Comparison of ENCODE assay signal across 15 cellular contexts in the genomic region with DNA sequence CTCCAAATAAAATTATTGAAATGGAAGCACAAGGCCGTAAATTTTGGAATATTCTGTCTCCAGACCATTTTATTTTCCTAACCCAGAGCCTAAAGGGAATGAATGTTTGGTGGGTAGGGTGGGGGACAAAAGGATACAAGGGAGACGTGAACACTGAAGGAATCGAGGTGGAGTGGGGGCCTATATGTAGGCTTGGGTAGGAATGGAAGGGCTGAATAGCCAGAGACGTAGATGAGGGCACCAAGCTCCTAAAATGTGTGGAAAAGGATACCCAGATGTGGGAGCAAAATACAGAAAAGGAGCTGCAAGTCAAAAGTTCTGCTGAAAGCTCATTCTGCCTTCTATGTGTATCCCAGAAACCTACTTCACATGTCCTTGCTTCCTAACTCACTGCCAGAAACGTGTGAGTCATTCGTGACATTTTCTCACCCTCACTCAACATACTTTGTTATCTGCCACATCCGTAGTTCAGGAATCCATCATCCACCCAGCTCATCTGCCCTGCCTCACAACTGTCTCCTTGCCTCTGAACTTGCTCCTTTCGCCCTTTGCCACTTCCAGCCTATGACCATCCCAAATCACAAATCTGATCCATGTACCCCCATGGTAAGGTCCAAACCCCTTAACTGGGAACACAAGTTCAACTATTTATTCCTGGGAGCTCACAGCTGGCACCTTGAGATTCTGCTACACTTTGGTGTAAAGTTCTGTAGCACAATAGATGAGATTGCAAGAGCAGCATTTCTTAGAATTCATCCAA.
DNase-seq lines count a peak whose midpoint lies in the region; ATAC-seq and TF ChIP-seq lines count a peak whose summit lies in the region.
"Had no signal": no experiment of that assay in that cellular context is flagged by ENCODE, and none has a peak within 500 bp of the region (broad histone marks: within the 10 kb centered on the region; RNA-seq: fewer than 3 reads in every experiment).

No MANE protein-coding gene starts in this region.

- no peak overlapping the region for H3K4ac ChIP-seq in mesendoderm (ENCODE audit: low read depth, low read length)

- H2AK5ac ChIP-seq in mesendoderm (ENCODE audit: low read length): no peak overlapping the region

- H3K79me2 ChIP-seq in mesendoderm (ENCODE audit: control insufficient read depth, insufficient read depth, low read length): no peaks in the 10 kb centered on the region

- H2BK120ac ChIP-seq in mesendoderm (ENCODE audit: low read depth, low read length): no peak overlapping the region

- DNase-seq in AG08396 (ENCODE audit: low spot score) (peak; percentile 45), LHCN-M2 (ENCODE audit: low read depth) (peak; percentile 95), epithelial cell of esophagus (ENCODE audit: low read depth) (peak; percentile 85), mesendoderm (peak; percentile 93), progenitor cell of endocrine pancreas (ENCODE audit: low spot score, unreplicated experiment) (no peak), DMS79 treated with DMSO at 0.1 percent for 48 hours (lab: John Stamatoyannopoulos, UW) (no peak)
- DNase-seq in stimulated activated naive CD8-positive, alpha-beta T cell treated with anti-CD3 and anti-CD28 coated beads, Interleukin-15, Interleukin-2, amounts not matched to agents 100 U/mL and 50 U/mL, for 24 hours: no peak
- DNase-seq: CD8-positive, alpha-beta T cell; effector CD4-positive, alpha-beta T cell; NCI-H1436 treated with DMSO at 0.1 percent for 48 hours; OCI-M1; stimulated activated CD4-positive, alpha-beta T cell treated with anti-CD3 and anti-CD28 coated beads, Interleukin-12 subunit alpha, Interleukin-12 subunit beta, amount 100 ng/mL, for 4 hours had no signal

- TF ChIP-seq CTCF in epithelial cell of esophagus (IDR thresholded peaks at IDR 0.05; ENCODE audit: insufficient read depth, low read depth, low read length, missing control alignments) (no peak), progenitor cell of endocrine pancreas (IDR thresholded peaks at IDR 0.05; ENCODE audit: unreplicated experiment) (no peak)

- no peak overlapping the region for H3K18ac ChIP-seq in mesendoderm (ENCODE audit: low read length)

- WGBS in mesendoderm (ENCODE audit: extremely low coverage, insufficient coverage, low lambda C conversion rate): no CpG with 5 or more reads among the region's 8 CpGs

- no peak overlapping the region for H3K4me3 Mint-ChIP-seq in progenitor cell of endocrine pancreas (ENCODE audit: low read depth)
- H3K4me3 Mint-ChIP-seq: CD8-positive, alpha-beta T cell; stimulated activated effector memory CD8-positive, alpha-beta T cell treated with anti-CD3 and anti-CD28 coated beads, Interleukin-12 subunit alpha, Interleukin-12 subunit beta, amount 100 ng/mL, for 72 hours; WTC11 had no signal

- H3K56ac ChIP-seq in mesendoderm (ENCODE audit: low read length): peak overlapping the region; percentile 58

- no peak overlapping the region for H4K8ac ChIP-seq in mesendoderm (ENCODE audit: low read depth, low read length)

- no peaks in the 10 kb centered on the region for H3K36me3 Mint-ChIP-seq in progenitor cell of endocrine pancreas (ENCODE audit: insufficient read depth)
- H3K36me3 Mint-ChIP-seq: stimulated activated effector memory CD8-positive, alpha-beta T cell treated with anti-CD3 and anti-CD28 coated beads, Interleukin-12 subunit alpha, Interleukin-12 subunit beta, amount 100 ng/mL, for 72 hours had no signal

- no peaks in the 10 kb centered on the region for H3K9me3 Mint-ChIP-seq in progenitor cell of endocrine pancreas (ENCODE audit: low read depth)
- H3K9me3 Mint-ChIP-seq: CD8-positive, alpha-beta T cell; stimulated activated effector memory CD8-positive, alpha-beta T cell treated with anti-CD3 and anti-CD28 coated beads, Interleukin-12 subunit alpha, Interleukin-12 subunit beta, amount 100 ng/mL, for 72 hours had no signal

- H3K27me3 Mint-ChIP-seq in progenitor cell of endocrine pancreas: no peaks in the 10 kb centered on the region

- no peaks in the 10 kb centered on the region for H3K27me3 ChIP-seq in mesendoderm (ENCODE audit: insufficient read depth, low read length, poor library complexity)

- H2BK15ac ChIP-seq in mesendoderm (replicated peaks; ENCODE audit: low read depth): no peak overlapping the region

- no peak overlapping the region for H4K5ac ChIP-seq in mesendoderm (ENCODE audit: low read length)

- H3K23ac ChIP-seq in mesendoderm (ENCODE audit: low read length): no peak overlapping the region

- H3K4me2 ChIP-seq in mesendoderm (ENCODE audit: low read length): no peak overlapping the region

- no peak overlapping the region for H3K9ac ChIP-seq in mesendoderm (ENCODE audit: low read length)

- no peaks in the 10 kb centered on the region for H3K36me3 ChIP-seq in mesendoderm (ENCODE audit: control insufficient read depth, insufficient read depth, low read length)

- H3K27ac Mint-ChIP-seq in progenitor cell of endocrine pancreas: no peak overlapping the region
- H3K27ac Mint-ChIP-seq: CD8-positive, alpha-beta T cell; stimulated activated effector memory CD8-positive, alpha-beta T cell treated with anti-CD3 and anti-CD28 coated beads, Interleukin-12 subunit alpha, Interleukin-12 subunit beta, amount 100 ng/mL, for 72 hours; WTC11 had no signal

- H3K79me1 ChIP-seq in mesendoderm (ENCODE audit: low read length): no peaks in the 10 kb centered on the region

- H3K4me1 Mint-ChIP-seq in progenitor cell of endocrine pancreas (ENCODE audit: low read depth): no peaks in the 10 kb centered on the region
- H3K4me1 Mint-ChIP-seq: stimulated activated effector memory CD8-positive, alpha-beta T cell treated with anti-CD3 and anti-CD28 coated beads, Interleukin-12 subunit alpha, Interleukin-12 subunit beta, amount 100 ng/mL, for 72 hours had no signal

- H3K27ac ChIP-seq in mesendoderm (ENCODE audit: low read depth, low read length): peak overlapping the region; percentile 81

- no peak for ATAC-seq in GM21529 (IDR thresholded peaks at IDR 0.05; ENCODE audit: unreplicated experiment)
- no peak for ATAC-seq in stimulated activated naive CD8-positive, alpha-beta T cell treated with anti-CD3 and anti-CD28 coated beads, Interleukin-15, Interleukin-2, amounts not matched to agents 100 U/mL and 50 U/mL, for 24 hours
- ATAC-seq: CD8-positive, alpha-beta T cell; stimulated activated effector memory CD8-positive, alpha-beta T cell treated with anti-CD3 and anti-CD28 coated beads, Interleukin-12 subunit alpha, Interleukin-12 subunit beta, amount 100 ng/mL, for 72 hours; WTC11 had no signal

- H3K4me1 ChIP-seq in mesendoderm (ENCODE audit: control insufficient read depth, low read depth, low read length): peaks cover 6% of the 10 kb centered on the region

- H3K4me3 ChIP-seq in epithelial cell of esophagus (ENCODE audit: low read length) (no peak overlapping the region), mesendoderm (ENCODE audit: low read length) (no peak overlapping the region)

- peak overlapping the region; percentile 48 for H2BK5ac ChIP-seq in mesendoderm (ENCODE audit: low read length)

Comparison
In these comparisons a context has a peak if more than half of its experiments do, and no peak if none do; other contexts are left out.
1. DNase-seq: peak in AG08396 (single experiment), LHCN-M2 (single experiment), epithelial cell of esophagus (single experiment) and mesendoderm (single experiment); none in progenitor cell of endocrine pancreas (single experiment), stimulated activated naive CD8-positive, alpha-beta T cell treated with anti-CD3 and anti-CD28 coated beads, Interleukin-15, Interleukin-2, amounts not matched to agents 100 U/mL and 50 U/mL, for 24 hours (single experiment) and DMS79 treated with DMSO at 0.1 percent for 48 hours (single experiment).